ENCODE assay signal across 10 cellular contexts in genomic region chr18:59950215-59950944, GRCh38. TPM values are rescaled to one million over a fixed set of nuclear protein-coding genes. Genes with fewer than 3 reads are reported as not detected.
DNase-seq lines count a peak whose midpoint lies in the region; ATAC-seq lines count a peak whose summit lies in the region.
"Had no signal": no experiment of that assay in that cellular context is flagged by ENCODE, and none has a peak within 500 bp of the region (broad histone marks: within the 10 kb centered on the region; RNA-seq: fewer than 3 reads in every experiment).

No MANE protein-coding gene starts in this region.

- H2AK5ac ChIP-seq in mesenchymal stem cell (ENCODE audit: low read length, severe bottlenecking): no peak overlapping the region

- H3K36me3 ChIP-seq in mesenchymal stem cell (ENCODE audit: control insufficient read depth in 1 of 2, insufficient read depth in 2 of 2, low read depth in 1 of 2, low read length in 2 of 2): no peaks in the 10 kb centered on the region

- no peak overlapping the region for H3K27ac Mint-ChIP-seq in activated CD4-positive, alpha-beta T cell treated with anti-CD3 and anti-CD28 coated beads for 36 hours
- no peak overlapping the region for H3K27ac Mint-ChIP-seq in activated CD4-positive, alpha-beta T cell treated with anti-CD3 and anti-CD28 coated beads, Interleukin-2, amount 10 ng/mL, durations not matched to agents 7 days and 5 days
- H3K27ac Mint-ChIP-seq: activated B cell treated with CpG ODN at 0.5 μM for 24 hours had no signal

- H3K23ac ChIP-seq in mesenchymal stem cell (ENCODE audit: low read length in 2 of 2): no peak overlapping the region

- H3K9ac ChIP-seq in mesenchymal stem cell (ENCODE audit: low read length): peak overlapping the region; percentile 29

- no peak overlapping the region for H4K8ac ChIP-seq in mesenchymal stem cell (ENCODE audit: low read length)

- H3K4ac ChIP-seq in mesenchymal stem cell (ENCODE audit: low read depth in 1 of 2, low read length in 2 of 2): no peak overlapping the region

- H3K14ac ChIP-seq in mesenchymal stem cell (ENCODE audit: low read length in 2 of 2): no peak overlapping the region

- H3K27me3 Mint-ChIP-seq in activated CD4-positive, alpha-beta T cell treated with anti-CD3 and anti-CD28 coated beads for 36 hours: peaks cover 2% of the 10 kb centered on the region
- peaks cover 4% of the 10 kb centered on the region for H3K27me3 Mint-ChIP-seq in activated CD4-positive, alpha-beta T cell treated with anti-CD3 and anti-CD28 coated beads, Interleukin-2, amount 10 ng/mL, durations not matched to agents 7 days and 5 days
- H3K27me3 Mint-ChIP-seq: activated B cell treated with CpG ODN at 0.5 μM for 24 hours had no signal

- no peak overlapping the region for H4K91ac ChIP-seq in mesenchymal stem cell (ENCODE audit: low read length)

- no peak overlapping the region for H2BK15ac ChIP-seq in mesenchymal stem cell (ENCODE audit: low read depth, poor library complexity, severe bottlenecking)

- H3K4me2 ChIP-seq in mesenchymal stem cell (ENCODE audit: low read length, poor library complexity, severe bottlenecking): no peak overlapping the region

- no peaks in the 10 kb centered on the region for H3K27me3 ChIP-seq in mesenchymal stem cell (ENCODE audit: control insufficient read depth in 1 of 2, insufficient read depth in 1 of 2, low read length in 2 of 2)

- POLR2A ChIA-PET in activated CD4-positive, alpha-beta T cell treated with anti-CD3 and anti-CD28 coated beads for 36 hours (lab: Charles Lee): interaction anchor here (0.9 to 1.5 kb wide), 3 partner anchors 23 to 68 kb away, joined by 4 to 7 read pairs (median 4); no protein-coding TSS in a partner anchor
- POLR2A ChIA-PET in activated CD4-positive, alpha-beta T cell treated with anti-CD3 and anti-CD28 coated beads, Interleukin-2, amount 10 ng/mL, durations not matched to agents 7 days and 5 days (lab: Charles Lee): no interaction called here

- peak; percentile 18 for DNase-seq in activated CD4-positive, alpha-beta T cell treated with anti-CD3 and anti-CD28 coated beads for 36 hours
- no peak for DNase-seq in activated CD4-positive, alpha-beta T cell treated with anti-CD3 and anti-CD28 coated beads, Interleukin-2, amount 10 ng/mL, durations not matched to agents 7 days and 5 days
- peak; percentile 57 for DNase-seq in HCEC 1CT
- peak; percentile 25 for DNase-seq in NCI-H2171 treated with DMSO at 0.1 percent for 48 hours (lab: John Stamatoyannopoulos, UW)
- peak; percentile 26 for DNase-seq in mesenchymal stem cell
- DNase-seq in HK-2 (ENCODE audit: unreplicated experiment): no peak
- DNase-seq in activated gamma-delta T cell treated with Interleukin-2 at 50 U/mL for 16 hours: no peak
- DNase-seq in inferior parietal cortex (ENCODE audit: extremely low spot score): no peak
- DNase-seq: activated B cell treated with CpG ODN at 0.5 μM for 24 hours, NCI-H526 had no signal

- H2BK5ac ChIP-seq in mesenchymal stem cell (ENCODE audit: low read depth, low read length, poor library complexity, severe bottlenecking): no peak overlapping the region

- H3K4me1 Mint-ChIP-seq in activated CD4-positive, alpha-beta T cell treated with anti-CD3 and anti-CD28 coated beads for 36 hours: peaks cover 38% of the 10 kb centered on the region
- H3K4me1 Mint-ChIP-seq in activated CD4-positive, alpha-beta T cell treated with anti-CD3 and anti-CD28 coated beads, Interleukin-2, amount 10 ng/mL, durations not matched to agents 7 days and 5 days: peaks cover 14% of the 10 kb centered on the region

- H3K27ac ChIP-seq in mesenchymal stem cell (ENCODE audit: low read length, poor library complexity, severe bottlenecking): no peak overlapping the region

- intact Hi-C loops in activated CD4-positive, alpha-beta T cell treated with anti-CD3 and anti-CD28 coated beads for 36 hours (cut with DNase I, micrococcal nuclease): loop anchor here (1.0 to 5.0 kb wide), 3 partner anchors 48 to 113 kb away; no protein-coding TSS in a partner anchor

- H2BK120ac ChIP-seq in mesenchymal stem cell (ENCODE audit: low read depth, low read length): no peak overlapping the region

- WGBS in mesenchymal stem cell: 90% methylated on average over 6 of the region's 6 CpGs

- CTCF ChIA-PET in activated CD4-positive, alpha-beta T cell treated with anti-CD3 and anti-CD28 coated beads for 36 hours (lab: Charles Lee): interaction anchor here (1.4 kb wide), 1 partner anchor 21 kb away, joined by 3 read pairs; no protein-coding TSS in a partner anchor
- CTCF ChIA-PET in activated CD4-positive, alpha-beta T cell treated with anti-CD3 and anti-CD28 coated beads, Interleukin-2, amount 10 ng/mL, durations not matched to agents 7 days and 5 days (lab: Charles Lee): interaction anchor here (1.2 to 1.4 kb wide), 2 partner anchors 15 to 25 kb away, joined by 3 read pairs; no protein-coding TSS in a partner anchor

- H3K79me1 ChIP-seq in mesenchymal stem cell (replicated peaks; ENCODE audit: low read length, poor library complexity, severe bottlenecking): no peaks in the 10 kb centered on the region

- no peaks in the 10 kb centered on the region for H3K36me3 Mint-ChIP-seq in activated CD4-positive, alpha-beta T cell treated with anti-CD3 and anti-CD28 coated beads for 36 hours (ENCODE audit: low read depth)
- H3K36me3 Mint-ChIP-seq in activated CD4-positive, alpha-beta T cell treated with anti-CD3 and anti-CD28 coated beads, Interleukin-2, amount 10 ng/mL, durations not matched to agents 7 days and 5 days (ENCODE audit: low read depth): no peaks in the 10 kb centered on the region

- H3K9me3 Mint-ChIP-seq in activated CD4-positive, alpha-beta T cell treated with anti-CD3 and anti-CD28 coated beads for 36 hours (ENCODE audit: low read depth): no peaks in the 10 kb centered on the region
- H3K9me3 Mint-ChIP-seq in activated CD4-positive, alpha-beta T cell treated with anti-CD3 and anti-CD28 coated beads, Interleukin-2, amount 10 ng/mL, durations not matched to agents 7 days and 5 days: no peaks in the 10 kb centered on the region
- H3K9me3 Mint-ChIP-seq: activated B cell treated with CpG ODN at 0.5 μM for 24 hours had no signal

- H2AFZ ChIP-seq in mesenchymal stem cell (ENCODE audit: low read depth, low read length): no peak overlapping the region

- ATAC-seq in activated CD4-positive, alpha-beta T cell treated with anti-CD3 and anti-CD28 coated beads for 36 hours: peak; percentile 61

- H3K4me3 Mint-ChIP-seq in activated CD4-positive, alpha-beta T cell treated with anti-CD3 and anti-CD28 coated beads for 36 hours: no peak overlapping the region
- no peak overlapping the region for H3K4me3 Mint-ChIP-seq in activated CD4-positive, alpha-beta T cell treated with anti-CD3 and anti-CD28 coated beads, Interleukin-2, amount 10 ng/mL, durations not matched to agents 7 days and 5 days
- H3K4me3 Mint-ChIP-seq: activated B cell treated with CpG ODN at 0.5 μM for 24 hours had no signal

- no peak overlapping the region for H3K4me3 ChIP-seq in mesenchymal stem cell (ENCODE audit: insufficient read depth in 1 of 2, low read depth in 1 of 2, low read length in 2 of 2)

- peaks cover 2% of the 10 kb centered on the region for H3K4me1 ChIP-seq in mesenchymal stem cell (ENCODE audit: control insufficient read depth, insufficient read depth, low read depth, low read length)

- no peak overlapping the region for H3K18ac ChIP-seq in mesenchymal stem cell (ENCODE audit: low read depth in 1 of 2, low read length in 2 of 2)

- H3K9me3 ChIP-seq in mesenchymal stem cell (ENCODE audit: control insufficient read depth, low read length): no peaks in the 10 kb centered on the region

- no peak overlapping the region for H2BK12ac ChIP-seq in mesenchymal stem cell (ENCODE audit: low read length in 2 of 2)

RNA-seq across cellular contexts. Expression of gene PMAIP1, which starts 50.6 kb away (rescaled TPM):
- total RNA-seq in activated CD4-positive, alpha-beta T cell treated with anti-CD3 and anti-CD28 coated beads for 36 hours: 10 to 100 TPM; 58.7 to 97.2 TPM
- 10 to 100 TPM; 14.8 to 19.1 TPM for total RNA-seq in activated CD4-positive, alpha-beta T cell treated with anti-CD3 and anti-CD28 coated beads, Interleukin-2, amount 10 ng/mL, durations not matched to agents 7 days and 5 days
- 84.5 TPM for polyA plus RNA-seq in mesenchymal stem cell (2013, experiment 1 of 2)
- 88.7 TPM for polyA plus RNA-seq in mesenchymal stem cell (2013, experiment 2 of 2)

Comparison
In these comparisons a context has a peak if more than half of its experiments do, and no peak if none do; other contexts are left out.
1. DNase-seq: peak in activated CD4-positive, alpha-beta T cell treated with anti-CD3 and anti-CD28 coated beads for 36 hours (single experiment), HCEC 1CT (single experiment), NCI-H2171 treated with DMSO at 0.1 percent for 48 hours (single experiment) and mesenchymal stem cell (single experiment); none in activated CD4-positive, alpha-beta T cell treated with anti-CD3 and anti-CD28 coated beads, Interleukin-2, amount 10 ng/mL, durations not matched to agents 7 days and 5 days (single experiment), HK-2 (single experiment), activated gamma-delta T cell treated with Interleukin-2 at 50 U/mL for 16 hours (single experiment) and inferior parietal cortex (single experiment).